In the genomic region with DNA sequence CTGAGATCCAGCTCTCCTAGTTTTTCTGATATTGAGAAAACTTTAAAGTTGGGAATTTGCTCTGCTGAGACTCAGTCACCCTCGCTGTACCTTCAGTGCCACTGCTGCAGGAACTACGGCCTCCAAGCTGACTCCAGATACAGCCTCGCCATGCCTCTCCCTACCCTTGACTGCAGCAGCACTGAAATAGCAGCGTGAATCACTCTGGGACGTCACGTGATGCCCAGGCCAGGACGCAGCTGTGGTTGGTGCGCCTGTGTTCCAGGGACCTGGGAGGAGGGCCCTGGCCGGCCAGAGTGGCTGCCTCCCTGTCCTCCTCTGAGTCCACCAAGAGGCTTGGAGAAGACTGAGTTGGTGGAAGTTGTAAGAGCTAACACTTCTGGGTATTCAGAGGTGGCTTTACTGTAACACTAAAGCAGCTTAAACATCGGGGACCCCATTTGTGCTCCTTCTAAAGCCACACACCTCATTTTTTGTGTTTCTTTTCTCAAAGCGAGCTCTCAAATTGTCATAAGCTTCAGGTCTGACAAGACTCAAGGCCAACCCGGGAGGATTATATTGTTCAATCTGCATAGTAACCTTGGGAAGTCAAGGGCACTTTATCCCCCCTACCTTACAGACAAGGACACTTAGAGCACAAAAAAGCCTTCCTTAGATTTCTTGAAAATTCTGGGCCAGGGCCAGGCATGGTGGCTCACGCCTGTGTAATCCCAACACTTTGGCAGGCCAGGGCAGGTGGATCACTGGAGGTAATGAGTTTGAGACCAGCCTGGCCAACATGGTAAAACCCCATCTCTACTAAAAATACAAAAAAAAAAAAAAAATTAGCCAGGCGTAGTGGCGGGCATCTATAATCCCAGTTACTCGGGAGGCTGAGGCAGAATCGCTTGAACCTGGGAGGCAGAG, we compare ENCODE assay signal across 1 cellular context.
TF ChIP-seq lines count a peak whose summit lies in the region.

No MANE protein-coding gene starts in this region.

TF ChIP-seq in K562, 482 proteins besides CTCF, POLR2A, EP300 and RAD21 (continued from another document and continues in another):
- TF ChIP-seq, protein P1, sequence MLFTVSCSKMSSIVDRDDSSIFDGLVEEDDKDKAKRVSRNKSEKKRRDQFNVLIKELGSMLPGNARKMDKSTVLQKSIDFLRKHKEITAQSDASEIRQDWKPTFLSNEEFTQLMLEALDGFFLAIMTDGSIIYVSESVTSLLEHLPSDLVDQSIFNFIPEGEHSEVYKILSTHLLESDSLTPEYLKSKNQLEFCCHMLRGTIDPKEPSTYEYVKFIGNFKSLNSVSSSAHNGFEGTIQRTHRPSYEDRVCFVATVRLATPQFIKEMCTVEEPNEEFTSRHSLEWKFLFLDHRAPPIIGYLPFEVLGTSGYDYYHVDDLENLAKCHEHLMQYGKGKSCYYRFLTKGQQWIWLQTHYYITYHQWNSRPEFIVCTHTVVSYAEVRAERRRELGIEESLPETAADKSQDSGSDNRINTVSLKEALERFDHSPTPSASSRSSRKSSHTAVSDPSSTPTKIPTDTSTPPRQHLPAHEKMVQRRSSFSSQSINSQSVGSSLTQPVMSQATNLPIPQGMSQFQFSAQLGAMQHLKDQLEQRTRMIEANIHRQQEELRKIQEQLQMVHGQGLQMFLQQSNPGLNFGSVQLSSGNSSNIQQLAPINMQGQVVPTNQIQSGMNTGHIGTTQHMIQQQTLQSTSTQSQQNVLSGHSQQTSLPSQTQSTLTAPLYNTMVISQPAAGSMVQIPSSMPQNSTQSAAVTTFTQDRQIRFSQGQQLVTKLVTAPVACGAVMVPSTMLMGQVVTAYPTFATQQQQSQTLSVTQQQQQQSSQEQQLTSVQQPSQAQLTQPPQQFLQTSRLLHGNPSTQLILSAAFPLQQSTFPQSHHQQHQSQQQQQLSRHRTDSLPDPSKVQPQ (CRISPR knock-in tag; IDR thresholded peaks at IDR 0.05; ENCODE audit: borderline replicate concordance), result no peak
- TF ChIP-seq, protein P2, sequence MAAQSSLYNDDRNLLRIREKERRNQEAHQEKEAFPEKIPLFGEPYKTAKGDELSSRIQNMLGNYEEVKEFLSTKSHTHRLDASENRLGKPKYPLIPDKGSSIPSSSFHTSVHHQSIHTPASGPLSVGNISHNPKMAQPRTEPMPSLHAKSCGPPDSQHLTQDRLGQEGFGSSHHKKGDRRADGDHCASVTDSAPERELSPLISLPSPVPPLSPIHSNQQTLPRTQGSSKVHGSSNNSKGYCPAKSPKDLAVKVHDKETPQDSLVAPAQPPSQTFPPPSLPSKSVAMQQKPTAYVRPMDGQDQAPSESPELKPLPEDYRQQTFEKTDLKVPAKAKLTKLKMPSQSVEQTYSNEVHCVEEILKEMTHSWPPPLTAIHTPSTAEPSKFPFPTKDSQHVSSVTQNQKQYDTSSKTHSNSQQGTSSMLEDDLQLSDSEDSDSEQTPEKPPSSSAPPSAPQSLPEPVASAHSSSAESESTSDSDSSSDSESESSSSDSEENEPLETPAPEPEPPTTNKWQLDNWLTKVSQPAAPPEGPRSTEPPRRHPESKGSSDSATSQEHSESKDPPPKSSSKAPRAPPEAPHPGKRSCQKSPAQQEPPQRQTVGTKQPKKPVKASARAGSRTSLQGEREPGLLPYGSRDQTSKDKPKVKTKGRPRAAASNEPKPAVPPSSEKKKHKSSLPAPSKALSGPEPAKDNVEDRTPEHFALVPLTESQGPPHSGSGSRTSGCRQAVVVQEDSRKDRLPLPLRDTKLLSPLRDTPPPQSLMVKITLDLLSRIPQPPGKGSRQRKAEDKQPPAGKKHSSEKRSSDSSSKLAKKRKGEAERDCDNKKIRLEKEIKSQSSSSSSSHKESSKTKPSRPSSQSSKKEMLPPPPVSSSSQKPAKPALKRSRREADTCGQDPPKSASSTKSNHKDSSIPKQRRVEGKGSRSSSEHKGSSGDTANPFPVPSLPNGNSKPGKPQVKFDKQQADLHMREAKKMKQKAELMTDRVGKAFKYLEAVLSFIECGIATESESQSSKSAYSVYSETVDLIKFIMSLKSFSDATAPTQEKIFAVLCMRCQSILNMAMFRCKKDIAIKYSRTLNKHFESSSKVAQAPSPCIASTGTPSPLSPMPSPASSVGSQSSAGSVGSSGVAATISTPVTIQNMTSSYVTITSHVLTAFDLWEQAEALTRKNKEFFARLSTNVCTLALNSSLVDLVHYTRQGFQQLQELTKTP (IDR thresholded peaks at IDR 0.05; ENCODE audit: low read depth in 1 of 2, partially characterized antibody in 2 of 2), result no peak
- no peak for TF ChIP-seq DDX20 (tag; IDR thresholded peaks at IDR 0.05; ENCODE audit: low read depth)
- TF ChIP-seq, protein P3, sequence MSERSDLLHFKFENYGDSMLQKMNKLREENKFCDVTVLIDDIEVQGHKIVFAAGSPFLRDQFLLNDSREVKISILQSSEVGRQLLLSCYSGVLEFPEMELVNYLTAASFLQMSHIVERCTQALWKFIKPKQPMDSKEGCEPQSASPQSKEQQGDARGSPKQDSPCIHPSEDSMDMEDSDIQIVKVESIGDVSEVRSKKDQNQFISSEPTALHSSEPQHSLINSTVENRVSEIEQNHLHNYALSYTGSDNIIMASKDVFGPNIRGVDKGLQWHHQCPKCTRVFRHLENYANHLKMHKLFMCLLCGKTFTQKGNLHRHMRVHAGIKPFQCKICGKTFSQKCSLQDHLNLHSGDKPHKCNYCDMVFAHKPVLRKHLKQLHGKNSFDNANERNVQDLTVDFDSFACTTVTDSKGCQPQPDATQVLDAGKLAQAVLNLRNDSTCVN (CRISPR knock-in tag; IDR thresholded peaks at IDR 0.05), result no peak
- TF ChIP-seq, protein P4, sequence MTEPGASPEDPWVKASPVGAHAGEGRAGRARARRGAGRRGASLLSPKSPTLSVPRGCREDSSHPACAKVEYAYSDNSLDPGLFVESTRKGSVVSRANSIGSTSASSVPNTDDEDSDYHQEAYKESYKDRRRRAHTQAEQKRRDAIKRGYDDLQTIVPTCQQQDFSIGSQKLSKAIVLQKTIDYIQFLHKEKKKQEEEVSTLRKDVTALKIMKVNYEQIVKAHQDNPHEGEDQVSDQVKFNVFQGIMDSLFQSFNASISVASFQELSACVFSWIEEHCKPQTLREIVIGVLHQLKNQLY (CRISPR knock-in tag; conservative IDR thresholded peaks at IDR 0.05), result no peak
- TF ChIP-seq POLR3A (IDR thresholded peaks at IDR 0.05; ENCODE audit: borderline replicate concordance, extremely low read depth, insufficient read depth, insufficient read length), result no peak
- TF ChIP-seq, protein P5, sequence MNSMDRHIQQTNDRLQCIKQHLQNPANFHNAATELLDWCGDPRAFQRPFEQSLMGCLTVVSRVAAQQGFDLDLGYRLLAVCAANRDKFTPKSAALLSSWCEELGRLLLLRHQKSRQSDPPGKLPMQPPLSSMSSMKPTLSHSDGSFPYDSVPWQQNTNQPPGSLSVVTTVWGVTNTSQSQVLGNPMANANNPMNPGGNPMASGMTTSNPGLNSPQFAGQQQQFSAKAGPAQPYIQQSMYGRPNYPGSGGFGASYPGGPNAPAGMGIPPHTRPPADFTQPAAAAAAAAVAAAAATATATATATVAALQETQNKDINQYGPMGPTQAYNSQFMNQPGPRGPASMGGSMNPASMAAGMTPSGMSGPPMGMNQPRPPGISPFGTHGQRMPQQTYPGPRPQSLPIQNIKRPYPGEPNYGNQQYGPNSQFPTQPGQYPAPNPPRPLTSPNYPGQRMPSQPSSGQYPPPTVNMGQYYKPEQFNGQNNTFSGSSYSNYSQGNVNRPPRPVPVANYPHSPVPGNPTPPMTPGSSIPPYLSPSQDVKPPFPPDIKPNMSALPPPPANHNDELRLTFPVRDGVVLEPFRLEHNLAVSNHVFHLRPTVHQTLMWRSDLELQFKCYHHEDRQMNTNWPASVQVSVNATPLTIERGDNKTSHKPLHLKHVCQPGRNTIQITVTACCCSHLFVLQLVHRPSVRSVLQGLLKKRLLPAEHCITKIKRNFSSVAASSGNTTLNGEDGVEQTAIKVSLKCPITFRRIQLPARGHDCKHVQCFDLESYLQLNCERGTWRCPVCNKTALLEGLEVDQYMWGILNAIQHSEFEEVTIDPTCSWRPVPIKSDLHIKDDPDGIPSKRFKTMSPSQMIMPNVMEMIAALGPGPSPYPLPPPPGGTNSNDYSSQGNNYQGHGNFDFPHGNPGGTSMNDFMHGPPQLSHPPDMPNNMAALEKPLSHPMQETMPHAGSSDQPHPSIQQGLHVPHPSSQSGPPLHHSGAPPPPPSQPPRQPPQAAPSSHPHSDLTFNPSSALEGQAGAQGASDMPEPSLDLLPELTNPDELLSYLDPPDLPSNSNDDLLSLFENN (IDR thresholded peaks at IDR 0.05; ENCODE audit: low read depth in 2 of 2, low read length in 2 of 2), result no peak
- TF ChIP-seq ZNF696 (CRISPR knock-in tag; conservative IDR thresholded peaks at IDR 0.05), result no peak
- no peak for TF ChIP-seq SMARCC2 (IDR thresholded peaks at IDR 0.05; ENCODE audit: low read depth)
- TF ChIP-seq RCOR1 (IDR thresholded peaks at IDR 0.05; ENCODE audit: borderline replicate concordance in 1 of 2, low read depth in 2 of 2, low read length in 2 of 2), result peak in 1 of 2 experiments; percentile 80; a peak in 2 of 4 replicates
- TF ChIP-seq, protein P6, sequence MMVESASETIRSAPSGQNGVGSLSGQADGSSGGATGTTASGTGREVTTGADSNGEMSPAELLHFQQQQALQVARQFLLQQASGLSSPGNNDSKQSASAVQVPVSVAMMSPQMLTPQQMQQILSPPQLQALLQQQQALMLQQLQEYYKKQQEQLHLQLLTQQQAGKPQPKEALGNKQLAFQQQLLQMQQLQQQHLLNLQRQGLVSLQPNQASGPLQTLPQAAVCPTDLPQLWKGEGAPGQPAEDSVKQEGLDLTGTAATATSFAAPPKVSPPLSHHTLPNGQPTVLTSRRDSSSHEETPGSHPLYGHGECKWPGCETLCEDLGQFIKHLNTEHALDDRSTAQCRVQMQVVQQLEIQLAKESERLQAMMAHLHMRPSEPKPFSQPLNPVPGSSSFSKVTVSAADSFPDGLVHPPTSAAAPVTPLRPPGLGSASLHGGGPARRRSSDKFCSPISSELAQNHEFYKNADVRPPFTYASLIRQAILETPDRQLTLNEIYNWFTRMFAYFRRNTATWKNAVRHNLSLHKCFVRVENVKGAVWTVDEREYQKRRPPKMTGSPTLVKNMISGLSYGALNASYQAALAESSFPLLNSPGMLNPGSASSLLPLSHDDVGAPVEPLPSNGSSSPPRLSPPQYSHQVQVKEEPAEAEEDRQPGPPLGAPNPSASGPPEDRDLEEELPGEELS (CRISPR knock-in tag; IDR thresholded peaks at IDR 0.05; ENCODE audit: borderline replicate concordance), result no peak
- no peak; the same call in 1 of the 2 replicates for TF ChIP-seq EGR1 (conservative IDR thresholded peaks at IDR 0.05)
- TF ChIP-seq KDM2B (CRISPR knock-in tag; IDR thresholded peaks at IDR 0.05), result no peak
- TF ChIP-seq, protein P7, sequence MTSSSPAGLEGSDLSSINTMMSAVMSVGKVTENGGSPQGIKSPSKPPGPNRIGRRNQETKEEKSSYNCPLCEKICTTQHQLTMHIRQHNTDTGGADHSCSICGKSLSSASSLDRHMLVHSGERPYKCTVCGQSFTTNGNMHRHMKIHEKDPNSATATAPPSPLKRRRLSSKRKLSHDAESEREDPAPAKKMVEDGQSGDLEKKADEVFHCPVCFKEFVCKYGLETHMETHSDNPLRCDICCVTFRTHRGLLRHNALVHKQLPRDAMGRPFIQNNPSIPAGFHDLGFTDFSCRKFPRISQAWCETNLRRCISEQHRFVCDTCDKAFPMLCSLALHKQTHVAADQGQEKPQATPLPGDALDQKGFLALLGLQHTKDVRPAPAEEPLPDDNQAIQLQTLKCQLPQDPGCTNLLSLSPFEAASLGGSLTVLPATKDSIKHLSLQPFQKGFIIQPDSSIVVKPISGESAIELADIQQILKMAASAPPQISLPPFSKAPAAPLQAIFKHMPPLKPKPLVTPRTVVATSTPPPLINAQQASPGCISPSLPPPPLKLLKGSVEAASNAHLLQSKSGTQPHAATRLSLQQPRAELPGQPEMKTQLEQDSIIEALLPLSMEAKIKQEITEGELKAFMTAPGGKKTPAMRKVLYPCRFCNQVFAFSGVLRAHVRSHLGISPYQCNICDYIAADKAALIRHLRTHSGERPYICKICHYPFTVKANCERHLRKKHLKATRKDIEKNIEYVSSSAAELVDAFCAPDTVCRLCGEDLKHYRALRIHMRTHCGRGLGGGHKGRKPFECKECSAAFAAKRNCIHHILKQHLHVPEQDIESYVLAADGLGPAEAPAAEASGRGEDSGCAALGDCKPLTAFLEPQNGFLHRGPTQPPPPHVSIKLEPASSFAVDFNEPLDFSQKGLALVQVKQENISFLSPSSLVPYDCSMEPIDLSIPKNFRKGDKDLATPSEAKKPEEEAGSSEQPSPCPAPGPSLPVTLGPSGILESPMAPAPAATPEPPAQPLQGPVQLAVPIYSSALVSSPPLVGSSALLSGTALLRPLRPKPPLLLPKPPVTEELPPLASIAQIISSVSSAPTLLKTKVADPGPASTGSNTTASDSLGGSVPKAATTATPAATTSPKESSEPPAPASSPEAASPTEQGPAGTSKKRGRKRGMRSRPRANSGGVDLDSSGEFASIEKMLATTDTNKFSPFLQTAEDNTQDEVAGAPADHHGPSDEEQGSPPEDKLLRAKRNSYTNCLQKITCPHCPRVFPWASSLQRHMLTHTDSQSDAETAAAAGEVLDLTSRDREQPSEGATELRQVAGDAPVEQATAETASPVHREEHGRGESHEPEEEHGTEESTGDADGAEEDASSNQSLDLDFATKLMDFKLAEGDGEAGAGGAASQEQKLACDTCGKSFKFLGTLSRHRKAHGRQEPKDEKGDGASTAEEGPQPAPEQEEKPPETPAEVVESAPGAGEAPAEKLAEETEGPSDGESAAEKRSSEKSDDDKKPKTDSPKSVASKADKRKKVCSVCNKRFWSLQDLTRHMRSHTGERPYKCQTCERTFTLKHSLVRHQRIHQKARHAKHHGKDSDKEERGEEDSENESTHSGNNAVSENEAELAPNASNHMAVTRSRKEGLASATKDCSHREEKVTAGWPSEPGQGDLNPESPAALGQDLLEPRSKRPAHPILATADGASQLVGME (CRISPR knock-in tag; IDR thresholded peaks at IDR 0.05), result no peak
- no peak for TF ChIP-seq NUFIP1 (IDR thresholded peaks at IDR 0.05; ENCODE audit: partially characterized antibody)
- no peak for TF ChIP-seq RBM15 (IDR thresholded peaks at IDR 0.05; ENCODE audit: insufficient read depth, low read length)
- peak; percentile 54; the same call in 1 of the 2 replicates for TF ChIP-seq ARID1B (IDR thresholded peaks at IDR 0.05)
- no peak for TF ChIP-seq MEIS2 (IDR thresholded peaks at IDR 0.05; ENCODE audit: partially characterized antibody)
- no peak for TF ChIP-seq ADNP (tag; IDR thresholded peaks at IDR 0.05)
- TF ChIP-seq, protein P8, sequence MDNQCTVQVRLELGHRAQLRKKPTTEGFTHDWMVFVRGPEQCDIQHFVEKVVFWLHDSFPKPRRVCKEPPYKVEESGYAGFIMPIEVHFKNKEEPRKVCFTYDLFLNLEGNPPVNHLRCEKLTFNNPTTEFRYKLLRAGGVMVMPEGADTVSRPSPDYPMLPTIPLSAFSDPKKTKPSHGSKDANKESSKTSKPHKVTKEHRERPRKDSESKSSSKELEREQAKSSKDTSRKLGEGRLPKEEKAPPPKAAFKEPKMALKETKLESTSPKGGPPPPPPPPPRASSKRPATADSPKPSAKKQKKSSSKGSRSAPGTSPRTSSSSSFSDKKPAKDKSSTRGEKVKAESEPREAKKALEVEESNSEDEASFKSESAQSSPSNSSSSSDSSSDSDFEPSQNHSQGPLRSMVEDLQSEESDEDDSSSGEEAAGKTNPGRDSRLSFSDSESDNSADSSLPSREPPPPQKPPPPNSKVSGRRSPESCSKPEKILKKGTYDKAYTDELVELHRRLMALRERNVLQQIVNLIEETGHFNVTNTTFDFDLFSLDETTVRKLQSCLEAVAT (IDR thresholded peaks at IDR 0.05), result peak in 1 of 2 experiments; percentile 88; a peak in 2 of 4 replicates
- TF ChIP-seq GTF2E2 (tag; IDR thresholded peaks at IDR 0.05), result no peak
- TF ChIP-seq ZNF408 (CRISPR knock-in tag; IDR thresholded peaks at IDR 0.05; ENCODE audit: low read depth), result no peak
- TF ChIP-seq CREBBP (IDR thresholded peaks at IDR 0.05; ENCODE audit: low read depth, low read length), result no peak
- TF ChIP-seq, protein P9, sequence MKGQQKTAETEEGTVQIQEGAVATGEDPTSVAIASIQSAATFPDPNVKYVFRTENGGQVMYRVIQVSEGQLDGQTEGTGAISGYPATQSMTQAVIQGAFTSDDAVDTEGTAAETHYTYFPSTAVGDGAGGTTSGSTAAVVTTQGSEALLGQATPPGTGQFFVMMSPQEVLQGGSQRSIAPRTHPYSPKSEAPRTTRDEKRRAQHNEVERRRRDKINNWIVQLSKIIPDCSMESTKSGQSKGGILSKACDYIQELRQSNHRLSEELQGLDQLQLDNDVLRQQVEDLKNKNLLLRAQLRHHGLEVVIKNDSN (CRISPR knock-in tag; IDR thresholded peaks at IDR 0.05), result peak; percentile 99
- no peak for TF ChIP-seq ZEB2 (IDR thresholded peaks at IDR 0.05)
- TF ChIP-seq EHMT2 (IDR thresholded peaks at IDR 0.05), result no peak
